Comparison of ENCODE assay signal across 2 cellular contexts in genomic region chr19:3254520-3254919, GRCh38.
TF ChIP-seq lines count a peak whose summit lies in the region.

No MANE protein-coding gene starts in this region.

TF ChIP-seq in HepG2, 621 proteins besides CTCF, POLR2A, EP300 and RAD21:
- TF ChIP-seq ZSCAN12 (CRISPR knock-in tag; IDR thresholded peaks at IDR 0.05) (no peak), RAD51 (IDR thresholded peaks at IDR 0.05; ENCODE audit: borderline replicate concordance) (peak; percentile 12; the same call in 1 of the 2 replicates)

TF ChIP-seq in H1, 55 proteins besides CTCF, POLR2A, EP300 and RAD21:
- no peak for TF ChIP-seq CHD2 (IDR thresholded peaks at IDR 0.05; ENCODE audit: low read length)
- no peak for TF ChIP-seq CBX8 (IDR thresholded peaks at IDR 0.05; ENCODE audit: borderline replicate concordance, low read depth, low read length)
- no peak for TF ChIP-seq SIRT6 (IDR thresholded peaks at IDR 0.05; ENCODE audit: low read length)
- TF ChIP-seq E2F6 (IDR thresholded peaks at IDR 0.05), result no peak
- TF ChIP-seq SP2 (IDR thresholded peaks at IDR 0.05; ENCODE audit: low read length), result no peak
- TF ChIP-seq FOSL1 (IDR thresholded peaks at IDR 0.05; ENCODE audit: insufficient read depth, low read depth, low read length), result no peak
- no peak for TF ChIP-seq MAX (IDR thresholded peaks at IDR 0.05)
- TF ChIP-seq HDAC6 (IDR thresholded peaks at IDR 0.05; ENCODE audit: low read depth, low read length), result no peak
